In genomic region chr4:40579983-40580382, GRCh38 we compare ENCODE assay signal across 20 cellular contexts. TPM values are rescaled to one million over a fixed set of nuclear protein-coding genes. Genes with fewer than 3 reads are reported as not detected.
A peak's percentile ranks its signal among the peaks of the same experiment; 100 is the strongest.
DNase-seq lines count a peak whose midpoint lies in the region; ATAC-seq, FAIRE-seq and TF ChIP-seq lines count a peak whose summit lies in the region.
"Had no signal": no experiment of that assay in that cellular context is flagged by ENCODE, and none has a peak within 500 bp of the region (broad histone marks: within the 10 kb centered on the region; RNA-seq: fewer than 3 reads in every experiment).

No MANE protein-coding gene starts in this region.

- ATAC-seq in pancreas: no peak
- no peak for ATAC-seq in stimulated activated naive CD8-positive, alpha-beta T cell treated with anti-CD3 and anti-CD28 coated beads, Interleukin-15, Interleukin-2, amounts not matched to agents 100 U/mL and 50 U/mL, for 24 hours
- ATAC-seq: activated naive CD4-positive, alpha-beta T cell treated with anti-CD3 and anti-CD28 coated beads, Interleukin-2, amount 50 U/mL, for 72 hours had no signal

- H3K27me3 ChIP-seq in neutrophil (no peaks in the 10 kb centered on the region), brain microvascular endothelial cell (replicated peaks) (no peaks in the 10 kb centered on the region), pancreas (no peaks in the 10 kb centered on the region)

- H3K9me3 ChIP-seq in neutrophil (no peaks in the 10 kb centered on the region), pancreas (no peaks in the 10 kb centered on the region)

- H3K36me3 Mint-ChIP-seq in CD14-positive monocyte: peaks cover 37 to 57% of the 10 kb centered on the region in 2 donors
- H3K36me3 Mint-ChIP-seq: activated naive CD4-positive, alpha-beta T cell treated with anti-CD3 and anti-CD28 coated beads, Interleukin-2, amount 50 U/mL, for 72 hours; CD4-positive, alpha-beta memory T cell had no signal

- intact Hi-C loops in CD14-positive monocyte (cut with micrococcal nuclease): loop anchor here in 1 of 2 donors (10.0 kb wide), 1 partner anchor 45 kb away; the partner anchor contains the start of gene RBM47
- intact Hi-C loops in pancreas (cut with DNase I): no loop called here

- peaks cover 6% of the 10 kb centered on the region for H3K36me3 ChIP-seq in neutrophil
- H3K36me3 ChIP-seq in brain microvascular endothelial cell (replicated peaks): no peaks in the 10 kb centered on the region
- H3K36me3 ChIP-seq in pancreas: no peaks in the 10 kb centered on the region

- DNase-seq in CD14-positive monocyte (ENCODE audit: low spot score) (no peak), HS-5 (ENCODE audit: low read depth) (peak; percentile 74), astrocyte of the spinal cord (ENCODE audit: low read depth, low spot score) (peak; percentile 78), brain microvascular endothelial cell (no peak), pancreas (no peak)
- no peak for DNase-seq in activated effector memory CD4-positive, alpha-beta T cell treated with Interleukin-2 at 50 U/mL for 16 hours
- no peak for DNase-seq in stimulated activated naive CD8-positive, alpha-beta T cell treated with anti-CD3 and anti-CD28 coated beads, Interleukin-15, Interleukin-2, amounts not matched to agents 100 U/mL and 50 U/mL, for 24 hours
- DNase-seq: CD4-positive, alpha-beta memory T cell; NCI-H1694 treated with DMSO at 0.1 percent for 48 hours; NCI-H748 treated with DMSO at 0.1 percent for 48 hours; retina; SHP77 treated with DMSO at 0.1 percent for 48 hours; stimulated activated CD4-positive, alpha-beta T cell treated with anti-CD3 and anti-CD28 coated beads, Interleukin-4, amount 100 ng/mL, for 1 hour had no signal

- H3K9me3 Mint-ChIP-seq in CD14-positive monocyte: peaks cover 0 to 2% (median 0%) of the 10 kb centered on the region in 7 donors
- H3K9me3 Mint-ChIP-seq: stimulated activated naive CD8-positive, alpha-beta T cell treated with anti-CD3 and anti-CD28 coated beads, Interleukin-15, Interleukin-2, amounts not matched to agents 100 ng/mL and 50 ng/mL, for 24 hours had no signal

- peaks cover 58% of the 10 kb centered on the region for H3K4me1 Mint-ChIP-seq in CD14-positive monocyte

- TF ChIP-seq CTCF in CD14-positive monocyte (IDR thresholded peaks at IDR 0.05) (no peak), astrocyte of the spinal cord (IDR thresholded peaks at IDR 0.05; ENCODE audit: low read depth, low read length) (no peak), neutrophil (IDR thresholded peaks at IDR 0.05) (no peak), brain microvascular endothelial cell (IDR thresholded peaks at IDR 0.05; ENCODE audit: low read depth, low read length, missing control alignments) (no peak), pancreas (IDR thresholded peaks at IDR 0.05) (no peak)

- FAIRE-seq in pancreas (lab: Jason Lieb, UNC): no peak
- FAIRE-seq: frontal cortex, islet of Langerhans had no signal

- H3K4me3 Mint-ChIP-seq in CD14-positive monocyte: no peak overlapping the region
- H3K4me3 Mint-ChIP-seq: CD4-positive, alpha-beta memory T cell; stimulated activated naive CD8-positive, alpha-beta T cell treated with anti-CD3 and anti-CD28 coated beads, Interleukin-15, Interleukin-2, amounts not matched to agents 100 ng/mL and 50 ng/mL, for 24 hours had no signal

- H3K4me1 ChIP-seq in neutrophil (ENCODE audit: control insufficient read depth in 1 of 2, insufficient read depth in 1 of 2, low read depth in 1 of 2, low read length in 1 of 2): peaks cover 63 to 70% of the 10 kb centered on the region in 2 experiments
- H3K4me1 ChIP-seq in pancreas: peaks cover 4 to 34% (median 20%) of the 10 kb centered on the region in 3 donors

- H3K4me3 ChIP-seq in astrocyte of the spinal cord (ENCODE audit: low read depth, low read length) (no peak overlapping the region), neutrophil (ENCODE audit: low read depth in 1 of 2, low read length in 1 of 2) (no peak overlapping the region), brain microvascular endothelial cell (ENCODE audit: low read depth, low read length) (no peak overlapping the region), pancreas (no peak overlapping the region)
- H3K4me3 ChIP-seq: coronary artery had no signal

- peak overlapping the region; percentile 76 to 98 (median 81) for H3K27ac Mint-ChIP-seq in CD14-positive monocyte
- H3K27ac Mint-ChIP-seq: activated naive CD4-positive, alpha-beta T cell treated with anti-CD3 and anti-CD28 coated beads, Interleukin-2, amount 50 U/mL, for 72 hours; CD4-positive, alpha-beta memory T cell; stimulated activated naive CD8-positive, alpha-beta T cell treated with anti-CD3 and anti-CD28 coated beads, Interleukin-15, Interleukin-2, amounts not matched to agents 100 ng/mL and 50 ng/mL, for 24 hours had no signal

- peaks cover 0 to 2% (median 0%) of the 10 kb centered on the region in 3 donors for H3K27me3 Mint-ChIP-seq in CD14-positive monocyte (ENCODE audit: low read depth in 3 of 3)

- WGBS in pancreas, 2 donors: 70 to 92% methylated on average over 3 of the region's 3 CpGs

- in situ Hi-C loops in astrocyte of the spinal cord (cut with HindIII; ENCODE audit: low sequenced_read_pairs) (no loop called here), brain microvascular endothelial cell (cut with HindIII; ENCODE audit: low pct_ligation_motif_present, low sequenced_read_pairs) (no loop called here)

- peak overlapping the region; percentile 41 for H3K27ac ChIP-seq in neutrophil
- no peak overlapping the region for H3K27ac ChIP-seq in brain microvascular endothelial cell
- peak overlapping the region in 1 of 4 donors; percentile 58 for H3K27ac ChIP-seq in pancreas
- H3K27ac ChIP-seq: coronary artery, KMS-11 had no signal

RNA-seq across cellular contexts. Expression of gene RBM47, which starts 49.7 kb away (rescaled TPM):
- polyA plus RNA-seq in CD14-positive monocyte (10 to 100 TPM; 79.5 to 92.8 TPM), pancreas (10 to 100 TPM; 12.3 to 18.0 TPM)
- total RNA-seq in pancreas: 10 to 100 TPM; 25.7 to 59.6 (median 41.6) TPM

Comparison
In these comparisons a context has a peak if more than half of its experiments do, and no peak if none do; other contexts are left out.
1. DNase-seq: peak in HS-5 (single experiment) and astrocyte of the spinal cord (single experiment); none in CD14-positive monocyte (single experiment), activated effector memory CD4-positive, alpha-beta T cell treated with Interleukin-2 at 50 U/mL for 16 hours (single experiment), brain microvascular endothelial cell (single experiment), pancreas (0 of 6) and stimulated activated naive CD8-positive, alpha-beta T cell treated with anti-CD3 and anti-CD28 coated beads, Interleukin-15, Interleukin-2, amounts not matched to agents 100 U/mL and 50 U/mL, for 24 hours (single experiment).
2. RNA of gene RBM47, which starts 49.7 kb away (polyA plus RNA-seq): 79.5 to 92.8 TPM in CD14-positive monocyte; 12.3 to 18.0 TPM in pancreas; every median in the first group is over 4 times any median in the second.